In genomic region chr13:47004022-47004421, GRCh38 we compare ENCODE assay signal across 23 cellular contexts.
DNase-seq lines count a peak whose midpoint lies in the region; ATAC-seq, FAIRE-seq and TF ChIP-seq lines count a peak whose summit lies in the region.
"Had no signal": no experiment of that assay in that cellular context is flagged by ENCODE, and none has a peak within 500 bp of the region (broad histone marks: within the 10 kb centered on the region; RNA-seq: fewer than 3 reads in every experiment).

No MANE protein-coding gene starts in this region.

- H3K4me3 ChIP-seq in AG04449 (ENCODE audit: low read depth, low read length) (no peak overlapping the region), IMR-90 (ENCODE audit: insufficient read depth, low read depth, low read length) (no peak overlapping the region)
- H3K4me3 ChIP-seq: gastrocnemius medialis had no signal

- H2BK20ac ChIP-seq in IMR-90 (ENCODE audit: low read depth, low read length), result no peak overlapping the region

- no TSS peak for BruUV-seq in IMR-90 (replicated peaks; lab: Mats Ljungman, UMichigan)

- H3K23ac ChIP-seq in IMR-90 (ENCODE audit: low read depth, low read length), result no peak overlapping the region

- H3K9me1 ChIP-seq in IMR-90 (ENCODE audit: insufficient read depth, low read length), result no peaks in the 10 kb centered on the region

- POLR2A ChIA-PET in AG04449 (lab: Yijun Ruan, JAX) (interaction anchor here (0.7 to 1.0 kb wide), 2 partner anchors 16 to 211 kb away, joined by 3 to 4 read pairs; no protein-coding TSS in a partner anchor), IMR-90 (lab: Charles Lee; ENCODE audit: unreplicated experiment) (no interaction called here)

- H3K27ac ChIP-seq in IMR-90 (ENCODE audit: insufficient read depth, low read length), result no peak overlapping the region
- H3K27ac ChIP-seq in foreskin keratinocyte, result no peak overlapping the region
- H3K27ac ChIP-seq: gastrocnemius medialis had no signal

- no peaks in the 10 kb centered on the region for H3K9me3 ChIP-seq in IMR-90 (ENCODE audit: control insufficient read depth, insufficient read depth, low read length)
- H3K9me3 ChIP-seq: gastrocnemius medialis had no signal

- H2BK15ac ChIP-seq in IMR-90 (ENCODE audit: low read depth, low read length), result no peak overlapping the region

- intact Hi-C loops in IMR-90 (cut with micrococcal nuclease), result no loop called here

- TF ChIP-seq CTCF in AG04449 (IDR thresholded peaks at IDR 0.05; ENCODE audit: insufficient read depth, low read length, missing control alignments), result peak; percentile 25
- TF ChIP-seq CTCF in IMR-90 (conservative IDR thresholded peaks at IDR 0.05; ENCODE audit: low read depth, low read length), result no peak
- peak; percentile 39 for TF ChIP-seq CTCF in foreskin keratinocyte (conservative IDR thresholded peaks at IDR 0.05)

- in situ Hi-C loops in IMR-90 (cut with MboI; ENCODE audit: low sequenced_read_pairs), result no loop called here

- H3K9ac ChIP-seq in IMR-90 (ENCODE audit: low read depth, low read length), result no peak overlapping the region

- H3K36me3 ChIP-seq in IMR-90 (ENCODE audit: control insufficient read depth, insufficient read depth, low read length), result no peaks in the 10 kb centered on the region
- H3K36me3 ChIP-seq: gastrocnemius medialis had no signal

- DNase-seq in AG04449 (ENCODE audit: low read depth, low spot score) (no peak), IMR-90 (peak; percentile 10), amniotic epithelial cell (ENCODE audit: low read depth) (peak; percentile 91), foreskin keratinocyte (no peak), Ammon's horn (ENCODE audit: low spot score) (no peak), DMS153 treated with DMSO at 0.1 percent for 48 hours (lab: John Stamatoyannopoulos, UW; ENCODE audit: unreplicated experiment) (no peak), HTR-8/SVneo (ENCODE audit: insufficient read length, low spot score) (no peak)
- DNase-seq in activated T-cell treated with anti-CD3 and anti-CD28 coated beads, Interleukin-2, amount 50 U/mL, for 48 hours, result no peak
- DNase-seq: activated CD4-positive, alpha-beta T cell treated with anti-CD3 and anti-CD28 coated beads, Interleukin-2, amount 50 U/mL, for 1 hour; activated CD8-positive, alpha-beta memory T cell treated with anti-CD3 and anti-CD28 coated beads, Interleukin-2, amount 50 U/mL, for 48 hours; activated naive CD4-positive, alpha-beta T cell; CD4-positive, CD25-positive, alpha-beta regulatory T cell; DMS153; gastrocnemius medialis; HFFc6; KBM-7; left cardiac atrium; midbrain; NCI-H526; Right ventricle myocardium superior; substantia nigra; T-helper 1 cell had no signal

- H4K8ac ChIP-seq in IMR-90 (ENCODE audit: low read depth in 2 of 2, low read length in 2 of 2), result no peak overlapping the region

- FAIRE-seq in HTR-8/SVneo (lab: Jason Lieb, UNC), result no peak
- FAIRE-seq: urothelium cell line had no signal

- H3K79me1 ChIP-seq in IMR-90 (ENCODE audit: low read depth in 1 of 2, low read length in 2 of 2), result no peaks in the 10 kb centered on the region

- peak; percentile 29; the same call in 1 of the 2 replicates for TF ChIP-seq RAD21 in IMR-90 (IDR thresholded peaks at IDR 0.05; ENCODE audit: low read length)

- no peaks in the 10 kb centered on the region for H4K20me1 ChIP-seq in IMR-90 (ENCODE audit: insufficient read depth, low read length)

- no peak overlapping the region for H3K14ac ChIP-seq in IMR-90 (replicated peaks; ENCODE audit: low read depth, low read length)

- ATAC-seq in IMR-90 (ENCODE audit: low read depth) (no peak), foreskin keratinocyte (no peak)
- ATAC-seq: gastrocnemius medialis, left cardiac atrium had no signal

- no peak for TF ChIP-seq POLR2A in IMR-90 (IDR thresholded peaks at IDR 0.05; ENCODE audit: low read depth, low read length)

- H2AK5ac ChIP-seq in IMR-90 (ENCODE audit: low read depth, low read length), result no peak overlapping the region

- H2BK5ac ChIP-seq in IMR-90 (ENCODE audit: low read depth, low read length, poor library complexity, severe bottlenecking), result no peak overlapping the region

- H3K27me3 ChIP-seq in IMR-90 (ENCODE audit: control insufficient read depth, insufficient read depth, low read length), result no peaks in the 10 kb centered on the region
- H3K27me3 ChIP-seq in foreskin keratinocyte, result peaks cover 29% of the 10 kb centered on the region
- H3K27me3 ChIP-seq: gastrocnemius medialis had no signal

- H2AK9ac ChIP-seq in IMR-90 (replicated peaks; ENCODE audit: low read depth, low read length, poor library complexity), result no peak overlapping the region

- H3K56ac ChIP-seq in IMR-90 (ENCODE audit: extremely low read depth, insufficient read depth, low read length), result no peak overlapping the region

- no CpG with 5 or more reads among the region's 2 CpGs for WGBS in IMR-90 (ENCODE audit: extremely low coverage in 2 of 2, insufficient read length in 1 of 2), 2 experiments

- no peak overlapping the region for H4K5ac ChIP-seq in IMR-90 (ENCODE audit: low read depth, low read length)

- no peak overlapping the region for H2AFZ ChIP-seq in IMR-90 (replicated peaks; ENCODE audit: low read length, poor library complexity)

- no peak overlapping the region for H3K4me2 ChIP-seq in IMR-90 (ENCODE audit: low read depth, low read length)

- H3K4me1 ChIP-seq in IMR-90 (ENCODE audit: control insufficient read depth, insufficient read depth, low read length) (no peaks in the 10 kb centered on the region), foreskin keratinocyte (no peaks in the 10 kb centered on the region)
- H3K4me1 ChIP-seq: gastrocnemius medialis had no signal

- dilution Hi-C loops in IMR-90 (cut with HindIII; ENCODE audit: low sequenced_read_pairs, unreplicated experiment), result no loop called here

- CTCF ChIA-PET in AG04449 (lab: Yijun Ruan, JAX), result interaction anchor here (1.3 to 1.5 kb wide), 2 partner anchors 8 to 12 kb away, joined by 3 to 4 read pairs; no protein-coding TSS in a partner anchor
- CTCF ChIA-PET in IMR-90 (lab: Yijun Ruan, JAX), result no interaction called here

- H3K18ac ChIP-seq in IMR-90 (ENCODE audit: low read depth, low read length), result no peak overlapping the region

- no peak overlapping the region for H2BK120ac ChIP-seq in IMR-90 (ENCODE audit: low read depth, low read length)

- no peak overlapping the region for H3K4ac ChIP-seq in IMR-90 (ENCODE audit: low read depth, low read length)

- no peak overlapping the region for H4K91ac ChIP-seq in IMR-90 (ENCODE audit: insufficient read depth, low read depth, low read length)

TF ChIP-seq in IMR-90, 13 proteins besides CTCF, POLR2A, EP300 and RAD21:
- TF ChIP-seq CEBPB (IDR thresholded peaks at IDR 0.05; ENCODE audit: low read depth, low read length), result no peak
- TF ChIP-seq RCOR1 (IDR thresholded peaks at IDR 0.05; ENCODE audit: insufficient replicate concordance, low read length), result no peak
- TF ChIP-seq MXI1 (IDR thresholded peaks at IDR 0.05; ENCODE audit: borderline replicate concordance, low read depth, low read length), result no peak
- TF ChIP-seq RFX5 (IDR thresholded peaks at IDR 0.05; ENCODE audit: low read depth, low read length), result no peak
- no peak for TF ChIP-seq BHLHE40 (IDR thresholded peaks at IDR 0.05; ENCODE audit: low read depth, low read length)
- TF ChIP-seq USF2 (IDR thresholded peaks at IDR 0.05; ENCODE audit: low read depth, low read length), result no peak
- TF ChIP-seq SMC3 (IDR thresholded peaks at IDR 0.05; ENCODE audit: low read depth, low read length), result no peak
- no peak for TF ChIP-seq CHD1 (IDR thresholded peaks at IDR 0.05; ENCODE audit: low read depth, low read length)
- no peak for TF ChIP-seq MAFK (IDR thresholded peaks at IDR 0.05; ENCODE audit: low read depth, low read length)

Comparison
In these comparisons a context has a peak if more than half of its experiments do, and no peak if none do; other contexts are left out.
1. DNase-seq: peak in IMR-90 (single experiment) and amniotic epithelial cell (single experiment); none in AG04449 (single experiment), foreskin keratinocyte (0 of 2), activated T-cell treated with anti-CD3 and anti-CD28 coated beads, Interleukin-2, amount 50 U/mL, for 48 hours (0 of 2), Ammon's horn (single experiment), DMS153 treated with DMSO at 0.1 percent for 48 hours (single experiment) and HTR-8/SVneo (single experiment).